Comparison of ENCODE assay signal across 32 cellular contexts in genomic region chr1:219466766-219467165, GRCh38.
"Had no signal": no experiment of that assay in that cellular context is flagged by ENCODE, and none has a peak within 500 bp of the region (broad histone marks: within the 10 kb centered on the region; RNA-seq: fewer than 3 reads in every experiment).

No MANE protein-coding gene starts in this region.

- ATAC-seq: Panc1, Right ventricle myocardium inferior, SK-N-SH treated with all-trans-retinoic acid at 6 μM for 48 hours had no signal

- DNase-seq: Karpas-422, KBM-7, MG63, NCI-H1048, NCI-H1092 treated with DMSO at 0.1 percent for 48 hours, NCI-H1105 treated with DMSO at 0.1 percent for 48 hours, NCI-H1417, NCI-H1436, NCI-H146, NCI-H1694, NCI-H187, NCI-H1930, NCI-H2029 treated with DMSO at 0.1 percent for 48 hours, NCI-H2081 treated with DMSO at 0.1 percent for 48 hours, NCI-H2171 treated with DMSO at 0.1 percent for 48 hours, NCI-H2227 treated with DMSO at 0.1 percent for 48 hours, NCI-H345, NCI-H446 treated with DMSO at 0.1 percent for 48 hours, NCI-H510A, NCI-H524, NCI-H526, NCI-H69, NCI-H748 treated with DMSO at 0.1 percent for 48 hours, NCI-H82, PC-9, SHP77, SIG-M5, SJCRH30 had no signal

- H3K4me3 ChIP-seq: MG63, PC-9, SJCRH30, SK-N-MC had no signal
